ENCODE assay signal across 14 cellular contexts in genomic region chr1:89532866-89533265, GRCh38.
"Had no signal": no experiment of that assay in that cellular context is flagged by ENCODE, and none has a peak within 500 bp of the region (broad histone marks: within the 10 kb centered on the region; RNA-seq: fewer than 3 reads in every experiment).

No MANE protein-coding gene starts in this region.

- H3K27me3 Mint-ChIP-seq: activated CD8-positive, alpha-beta memory T cell treated with anti-CD3 and anti-CD28 coated beads, Interleukin-2, amount 10 ng/mL, durations not matched to agents 7 days and 5 days; central memory CD8-positive, alpha-beta T cell had no signal

- H3K9me3 Mint-ChIP-seq: central memory CD8-positive, alpha-beta T cell had no signal

- H3K27ac Mint-ChIP-seq: activated CD8-positive, alpha-beta memory T cell treated with anti-CD3 and anti-CD28 coated beads, Interleukin-2, amount 10 ng/mL, durations not matched to agents 7 days and 5 days had no signal

- DNase-seq: activated CD4-positive, alpha-beta T cell treated with anti-CD3 and anti-CD28 coated beads, Interleukin-2, amount 50 U/mL, for 48 hours; activated CD8-positive, alpha-beta memory T cell treated with anti-CD3 and anti-CD28 coated beads, Interleukin-2, amount 10 ng/mL, durations not matched to agents 7 days and 5 days; activated gamma-delta T cell treated with Interleukin-2 at 50 U/mL for 16 hours; effector CD4-positive, alpha-beta T cell; heart left ventricle; left ventricle myocardium inferior; mammary epithelial cell; midbrain; occipital lobe; posterior cingulate gyrus; stimulated activated naive CD4-positive, alpha-beta T cell; substantia nigra; transverse colon had no signal

- H3K4me3 Mint-ChIP-seq: activated CD8-positive, alpha-beta memory T cell treated with anti-CD3 and anti-CD28 coated beads, Interleukin-2, amount 10 ng/mL, durations not matched to agents 7 days and 5 days; central memory CD8-positive, alpha-beta T cell had no signal
